ENCODE assay signal across 35 cellular contexts in the genomic region with DNA sequence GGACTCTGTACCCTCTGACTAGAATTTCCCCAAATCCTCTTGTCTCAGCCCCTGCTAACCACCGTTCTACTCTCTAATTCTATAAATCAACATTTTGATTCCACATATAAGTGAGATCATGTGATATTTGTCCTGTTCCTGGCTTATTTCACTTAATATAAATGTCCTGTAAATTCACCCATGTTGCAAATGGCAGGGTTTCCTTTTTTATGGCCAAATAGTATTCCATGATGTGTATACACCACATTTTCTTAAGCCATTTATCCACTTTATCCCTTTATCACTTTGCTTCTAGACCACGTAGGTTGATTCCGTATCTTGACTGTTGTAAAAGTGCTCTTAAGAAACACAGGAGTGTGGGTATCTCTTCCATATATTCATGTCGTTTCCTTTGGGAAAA. TPM values are rescaled to one million over a fixed set of nuclear protein-coding genes. Genes with fewer than 3 reads are reported as not detected.
DNase-seq lines count a peak whose midpoint lies in the region; ATAC-seq, FAIRE-seq and TF ChIP-seq lines count a peak whose summit lies in the region.
"Had no signal": no experiment of that assay in that cellular context is flagged by ENCODE, and none has a peak within 500 bp of the region (broad histone marks: within the 10 kb centered on the region; RNA-seq: fewer than 3 reads in every experiment).

No MANE protein-coding gene starts in this region.

- H3K36me3 ChIP-seq in HEK293 (ENCODE audit: control insufficient read depth in 2 of 2, insufficient read depth in 1 of 2, low read length in 2 of 2), result peaks cover 29 to 55% of the 10 kb centered on the region in 2 experiments
- H3K36me3 ChIP-seq in K562 (ENCODE audit: control insufficient read depth, insufficient read depth, low read length), result peaks cover 34% of the 10 kb centered on the region; the same call in 2 of the 3 replicates

- in situ Hi-C loops in K562 (cut with MboI), result no loop called here

- H3K27ac ChIP-seq in HEK293 (ENCODE audit: extremely low read depth, low read depth, low read length) (no peak overlapping the region), K562 (ENCODE audit: extremely low read depth, low read depth, low read length) (no peak overlapping the region)
- H3K27ac ChIP-seq: 22Rv1; A549; BLaER1; BLaER1 treated with 17β-estradiol and CSF1 and Interleukin-3, amounts not matched to agents 10 nM and 100 nM; C4-2B had no signal

- H3K27ac Mint-ChIP-seq in activated CD4-positive, alpha-beta memory T cell treated with anti-CD3 and anti-CD28 coated beads for 36 hours, result peak overlapping the region; percentile 26
- no peak overlapping the region for H3K27ac Mint-ChIP-seq in activated CD4-positive, alpha-beta memory T cell treated with anti-CD3 and anti-CD28 coated beads, Interleukin-2, amount 10 ng/mL, durations not matched to agents 7 days and 5 days
- H3K27ac Mint-ChIP-seq: B cell; CD4-positive, alpha-beta T cell; CD4-positive, CD25-positive, alpha-beta regulatory T cell; CD8-positive, alpha-beta T cell had no signal

- H3K9me1 ChIP-seq in K562 (ENCODE audit: control insufficient read depth, insufficient read depth, low read length), result no peaks in the 10 kb centered on the region

- BruUV-seq in K562 (replicated peaks; lab: Mats Ljungman, UMichigan), result no TSS peak

- peaks cover 34% of the 10 kb centered on the region for H3K36me3 Mint-ChIP-seq in activated CD4-positive, alpha-beta memory T cell treated with anti-CD3 and anti-CD28 coated beads for 36 hours
- peaks cover 76% of the 10 kb centered on the region for H3K36me3 Mint-ChIP-seq in activated CD4-positive, alpha-beta memory T cell treated with anti-CD3 and anti-CD28 coated beads, Interleukin-2, amount 10 ng/mL, durations not matched to agents 7 days and 5 days (ENCODE audit: low read depth)

- no peak for FAIRE-seq in K562 (lab: Jason Lieb, UNC)
- FAIRE-seq: A204.1, A549, D721Med had no signal

- TF ChIP-seq POLR2A in K562 (conservative IDR thresholded peaks at IDR 0.05), result no peak

- intact Hi-C loops in activated CD4-positive, alpha-beta memory T cell treated with anti-CD3 and anti-CD28 coated beads for 36 hours (cut with micrococcal nuclease), result no loop called here
- intact Hi-C loops in K562 (cut with micrococcal nuclease), result no loop called here

- TF ChIP-seq EP300 in K562 (IDR thresholded peaks at IDR 0.05; ENCODE audit: low read length), result no peak

- H3K9me3 ChIP-seq in HEK293 (ENCODE audit: control insufficient read depth, insufficient read depth, low read depth, low read length) (no peaks in the 10 kb centered on the region), K562 (replicated peaks; ENCODE audit: control insufficient read depth, insufficient read depth, low read depth, low read length) (no peaks in the 10 kb centered on the region)
- H3K9me3 ChIP-seq: A549; BE2C; BLaER1; BLaER1 treated with 17β-estradiol and CSF1 and Interleukin-3, amounts not matched to agents 10 nM and 100 nM; Caco-2 had no signal

- H4K20me1 ChIP-seq in K562 (replicated peaks; ENCODE audit: control insufficient read depth, insufficient read depth, low read length), result no peaks in the 10 kb centered on the region

- TF ChIP-seq RAD21 in K562 (CRISPR knock-in tag; conservative IDR thresholded peaks at IDR 0.05 in 1 of 2, IDR thresholded peaks at IDR 0.05 in 1 of 2), result no peak

- no peak overlapping the region for H2AFZ ChIP-seq in K562 (ENCODE audit: low read depth, low read length)

- H3K9me3 Mint-ChIP-seq in activated CD4-positive, alpha-beta memory T cell treated with anti-CD3 and anti-CD28 coated beads for 36 hours, result no peaks in the 10 kb centered on the region
- H3K9me3 Mint-ChIP-seq in activated CD4-positive, alpha-beta memory T cell treated with anti-CD3 and anti-CD28 coated beads, Interleukin-2, amount 10 ng/mL, durations not matched to agents 7 days and 5 days, result no peaks in the 10 kb centered on the region
- H3K9me3 Mint-ChIP-seq: CD4-positive, alpha-beta memory T cell; CD4-positive, alpha-beta T cell; CD8-positive, alpha-beta memory T cell; CD8-positive, alpha-beta T cell had no signal

- no peak overlapping the region for H3K9ac ChIP-seq in K562 (ENCODE audit: insufficient read depth in 1 of 2, low read depth in 2 of 2, low read length in 2 of 2)
- H3K9ac ChIP-seq: BLaER1; BLaER1 treated with 17β-estradiol and CSF1 and Interleukin-3, amounts not matched to agents 10 nM and 100 nM had no signal

- 77% methylated on average over 4 of the region's 4 CpGs for whole genome bisulfite sequencing in K562 (ENCODE audit: insufficient coverage, low coverage, missing lambda C conversion rate)

- H3K27me3 Mint-ChIP-seq in activated CD4-positive, alpha-beta memory T cell treated with anti-CD3 and anti-CD28 coated beads for 36 hours, result no peaks in the 10 kb centered on the region
- H3K27me3 Mint-ChIP-seq in activated CD4-positive, alpha-beta memory T cell treated with anti-CD3 and anti-CD28 coated beads, Interleukin-2, amount 10 ng/mL, durations not matched to agents 7 days and 5 days, result no peaks in the 10 kb centered on the region
- H3K27me3 Mint-ChIP-seq: B cell; CD4-positive, alpha-beta memory T cell; CD4-positive, alpha-beta T cell; CD4-positive, CD25-positive, alpha-beta regulatory T cell; CD8-positive, alpha-beta memory T cell had no signal

- TF ChIP-seq CTCF in HEK293 (tag by site-specific recombination; IDR thresholded peaks at IDR 0.05) (no peak), K562 (IDR thresholded peaks at IDR 0.05 in 2 of 3, conservative IDR thresholded peaks at IDR 0.05 in 1 of 3; ENCODE audit: insufficient read depth in 2 of 3, low read depth in 1 of 3, low read length in 3 of 3) (no peak)

- POLR2A ChIA-PET in activated CD4-positive, alpha-beta memory T cell treated with anti-CD3 and anti-CD28 coated beads for 36 hours (lab: Charles Lee), result no interaction called here
- POLR2A ChIA-PET in activated CD4-positive, alpha-beta memory T cell treated with anti-CD3 and anti-CD28 coated beads, Interleukin-2, amount 10 ng/mL, durations not matched to agents 7 days and 5 days (lab: Charles Lee), result no interaction called here
- POLR2A ChIA-PET in HEK293 (lab: Yijun Ruan, JAX), result no interaction called here
- POLR2A ChIA-PET in K562 (lab: Yijun Ruan, JAX), result interaction anchor here (0.6 to 0.9 kb wide), 2 partner anchors 9 to 20 kb away, joined by 3 to 5 read pairs; no protein-coding TSS in a partner anchor

- no peak for DNase-seq in activated CD4-positive, alpha-beta memory T cell treated with anti-CD3 and anti-CD28 coated beads for 36 hours
- DNase-seq in activated CD4-positive, alpha-beta memory T cell treated with anti-CD3 and anti-CD28 coated beads, Interleukin-2, amount 10 ng/mL, durations not matched to agents 7 days and 5 days, result no peak
- DNase-seq in K562 (ENCODE audit: extremely low read depth in 1 of 4, low spot score in 3 of 4), result no peak
- DNase-seq in COLO829 (ENCODE audit: low spot score), result no peak
- DNase-seq: 8988T; ACHN; AML-193; BE2C; C1 segment of cervical spinal cord; Caco-2; Calu3; CD4-positive, alpha-beta memory T cell; CD4-positive, alpha-beta T cell; CD4-positive, CD25-positive, alpha-beta regulatory T cell; CD8-positive, alpha-beta memory T cell; CD8-positive, alpha-beta T cell; COR-L47; DMS 273 treated with DMSO at 0.1 percent for 48 hours; DMS153; DMS53; DMS79; DMS79 treated with DMSO at 0.1 percent for 48 hours; DND-41; EL had no signal

- ATAC-seq in K562 (no peak), GM19463 (IDR thresholded peaks at IDR 0.05; ENCODE audit: unreplicated experiment) (no peak)
- ATAC-seq: A549; CD8-positive, alpha-beta T cell had no signal

- no peaks in the 10 kb centered on the region for H3K4me1 ChIP-seq in HEK293 (ENCODE audit: control insufficient read depth, insufficient read depth, low read length)
- H3K4me1 ChIP-seq in K562 (replicated peaks in 1 of 2; ENCODE audit: control insufficient read depth in 2 of 2, insufficient read depth in 2 of 2, low read length in 2 of 2), result peaks cover 7 to 19% of the 10 kb centered on the region in 2 experiments; a peak in 4 of 5 replicates
- H3K4me1 ChIP-seq: BE2C, Caco-2 had no signal

- no peak overlapping the region for H3K4me3 Mint-ChIP-seq in activated CD4-positive, alpha-beta memory T cell treated with anti-CD3 and anti-CD28 coated beads for 36 hours
- no peak overlapping the region for H3K4me3 Mint-ChIP-seq in activated CD4-positive, alpha-beta memory T cell treated with anti-CD3 and anti-CD28 coated beads, Interleukin-2, amount 10 ng/mL, durations not matched to agents 7 days and 5 days
- H3K4me3 Mint-ChIP-seq: B cell; CD14-positive monocyte; CD4-positive, alpha-beta memory T cell; CD4-positive, alpha-beta T cell; CD8-positive, alpha-beta T cell had no signal

- no peaks in the 10 kb centered on the region for H3K27me3 ChIP-seq in K562 (ENCODE audit: control insufficient read depth in 2 of 2, insufficient read depth in 2 of 2, low read length in 2 of 2)
- H3K27me3 ChIP-seq: BLaER1; BLaER1 treated with 17β-estradiol and CSF1 and Interleukin-3, amounts not matched to agents 10 nM and 100 nM had no signal

- H3K4me3 ChIP-seq in HEK293 (ENCODE audit: low read depth, low read length) (no peak overlapping the region), K562 (no peak overlapping the region)
- H3K4me3 ChIP-seq: A549; BLaER1; BLaER1 treated with 17β-estradiol and CSF1 and Interleukin-3, amounts not matched to agents 10 nM and 100 nM had no signal

- 0 out of 3 replicates have a peak, but pooled peaks cover 2% of the 10 kb centered on the region for H3K79me2 ChIP-seq in K562 (ENCODE audit: control insufficient read depth, insufficient read depth, low read length)

- peaks cover 26% of the 10 kb centered on the region for H3K4me1 Mint-ChIP-seq in activated CD4-positive, alpha-beta memory T cell treated with anti-CD3 and anti-CD28 coated beads for 36 hours (ENCODE audit: low read depth)
- peaks cover 38% of the 10 kb centered on the region for H3K4me1 Mint-ChIP-seq in activated CD4-positive, alpha-beta memory T cell treated with anti-CD3 and anti-CD28 coated beads, Interleukin-2, amount 10 ng/mL, durations not matched to agents 7 days and 5 days

- CTCF ChIA-PET in activated CD4-positive, alpha-beta memory T cell treated with anti-CD3 and anti-CD28 coated beads for 36 hours (lab: Charles Lee), result no interaction called here
- CTCF ChIA-PET in activated CD4-positive, alpha-beta memory T cell treated with anti-CD3 and anti-CD28 coated beads, Interleukin-2, amount 10 ng/mL, durations not matched to agents 7 days and 5 days (lab: Charles Lee), result no interaction called here
- CTCF ChIA-PET in HEK293 (lab: Yijun Ruan, JAX) (interaction anchor here (1.5 kb wide), 1 partner anchor 19 kb away, joined by 4 read pairs; no protein-coding TSS in a partner anchor), K562 (lab: Yijun Ruan, JAX; ENCODE audit: low intra/inter-chr PET ratio) (no interaction called here)

- H3K4me2 ChIP-seq in K562 (ENCODE audit: insufficient read depth, low read length), result no peak overlapping the region
- H3K4me2 ChIP-seq: A549; BLaER1; BLaER1 treated with 17β-estradiol and CSF1 and Interleukin-3, amounts not matched to agents 10 nM and 100 nM had no signal

RNA-seq across cellular contexts. Expression of gene RNF187, which starts 8.9 kb away (rescaled TPM):
- total RNA-seq in activated CD4-positive, alpha-beta memory T cell treated with anti-CD3 and anti-CD28 coated beads for 36 hours, result 100 to 1,000 TPM; 110 to 112 TPM
- total RNA-seq in activated CD4-positive, alpha-beta memory T cell treated with anti-CD3 and anti-CD28 coated beads, Interleukin-2, amount 10 ng/mL, durations not matched to agents 7 days and 5 days, result 100 to 1,000 TPM; 121 to 127 TPM
- total RNA-seq in K562 (2011; cell fraction: chromatin; rRNA removed; ENCODE audit: low replicate concordance), result 15.0 and 31.2 TPM in 2 replicates
- 24.3 and 25.7 TPM in 2 replicates for total RNA-seq in K562 (2011; cell fraction: nucleolus; rRNA removed)
- total RNA-seq in K562 (2011; cell fraction: nucleoplasm; rRNA removed), result 24.3 and 28.9 TPM in 2 replicates
- total RNA-seq in K562 (2014; rRNA removed) (44.1 and 53.7 TPM in 2 replicates), K562 (2014; rRNA removed; fragmentation: Illumina TruSeq; extraction: Trizol) (32.0 and 40.3 TPM in 2 replicates), K562 (2015; rRNA removed; fragmentation: Illumina TruSeq; extraction: Trizol) (36.8 and 38.1 TPM in 2 replicates), K562 (2021) (114 and 119 TPM in 2 replicates)
- polyA plus RNA-seq in K562 (2011; rRNA removed) (45.6 and 52.7 TPM in 2 replicates), K562 (2014; fragmentation: Illumina TruSeq; extraction: Trizol) (53.9 and 60.8 TPM in 2 replicates), K562 (2014; fragmentation: Nextera tagmentation; extraction: Ambion mirVana) (1 to 10 TPM; 2.3 to 3.2 TPM), K562 (2014; rRNA removed) (41.9 and 42.2 TPM in 2 replicates)
- 69.5 and 81.8 TPM in 2 replicates for polyA plus RNA-seq in K562 (2011; cell fraction: cytosol; rRNA removed)
- polyA plus RNA-seq in K562 (2011; cell fraction: nucleus; rRNA removed), result 23.0 and 28.0 TPM in 2 replicates
- 80.6 and 187 TPM in 2 replicates for polyA plus RNA-seq in K562 (2012)
- polyA minus RNA-seq in K562 (2011; rRNA and poly(A)+ RNA removed), result 42.6 and 50.7 TPM in 2 replicates
- 44.9 and 65.3 TPM in 2 replicates for polyA minus RNA-seq in K562 (2011; cell fraction: cytosol; rRNA and poly(A)+ RNA removed)
- polyA minus RNA-seq in K562 (2011; cell fraction: nucleus; rRNA and poly(A)+ RNA removed), result 7.5 and 16.1 TPM in 2 replicates
